ENCODE assay signal across 8 cellular contexts in genomic region chr16:2026461-2027023, GRCh38. TPM values are rescaled to one million over a fixed set of nuclear protein-coding genes. Genes with fewer than 3 reads are reported as not detected.
A peak's percentile ranks its signal among the peaks of the same experiment; 100 is the strongest.
DNase-seq lines count a peak whose midpoint lies in the region; ATAC-seq and TF ChIP-seq lines count a peak whose summit lies in the region.

Gene NHERF2 (plus strand): TSS chr16:2026902. CDS start chr16:2027006, 104 bp downstream.

- TF ChIP-seq EP300 in upper lobe of left lung (IDR thresholded peaks at IDR 0.05), result no peak

- H3K36me3 ChIP-seq in RWPE2 (ENCODE audit: low read depth), result no peaks in the 10 kb centered on the region
- H3K36me3 ChIP-seq in upper lobe of left lung, result peaks cover 0 to 11% (median 0%) of the 10 kb centered on the region in 4 donors

- peak within 1 kb of the TSS; percentile 77 for H3K4me3 Mint-ChIP-seq in memory B cell

- H3K36me3 Mint-ChIP-seq in memory B cell, result no peaks in the 10 kb centered on the region

- no peak within 1 kb of the TSS for H3K27ac Mint-ChIP-seq in memory B cell

- DNase-seq in NCI-H1417 (lab: John Stamatoyannopoulos, UW) (peak in 2 of 3 experiments; percentile 35 to 46), NCI-H1417 treated with DMSO at 0.1 percent for 48 hours (lab: John Stamatoyannopoulos, UW) (no peak), RWPE2 (ENCODE audit: low spot score) (no peak), memory B cell (ENCODE audit: low spot score in 2 of 2) (no peak), upper lobe of left lung (peak; percentile 60 to 90), Kasumi-1 (lab: John Stamatoyannopoulos, UW) (no peak)
- peak; percentile 31 for DNase-seq in effector CD4-positive, alpha-beta T cell

- H3K27me3 Mint-ChIP-seq in memory B cell, result peaks cover 17% of the 10 kb centered on the region

- H3K4me1 Mint-ChIP-seq in memory B cell, result peaks cover 17% of the 10 kb centered on the region

- H3K27ac ChIP-seq in RWPE2 (ENCODE audit: poor library complexity, severe bottlenecking), result peak within 1 kb of the TSS; percentile 30
- H3K27ac ChIP-seq in upper lobe of left lung, result peak within 1 kb of the TSS; percentile 71 to 95 (median 86)

- H3K27me3 ChIP-seq in RWPE2 (ENCODE audit: insufficient read depth, poor library complexity, severe bottlenecking) (no peaks in the 10 kb centered on the region), upper lobe of left lung (peaks cover 0 to 3% (median 1%) of the 10 kb centered on the region in 4 donors)

- no peak for TF ChIP-seq POLR2A in upper lobe of left lung (IDR thresholded peaks at IDR 0.05)

- H3K9me3 Mint-ChIP-seq in memory B cell, result no peaks in the 10 kb centered on the region

- H3K9me3 ChIP-seq in RWPE2 (ENCODE audit: severe bottlenecking) (no peaks in the 10 kb centered on the region), upper lobe of left lung (no peaks in the 10 kb centered on the region)

- H3K4me3 ChIP-seq in RWPE2 (ENCODE audit: severe bottlenecking) (peak within 1 kb of the TSS; percentile 62), upper lobe of left lung (peak within 1 kb of the TSS; percentile 82 to 97 (median 88))

- ATAC-seq in RWPE2 (ENCODE audit: low read depth) (no peak), memory B cell (ENCODE audit: low read depth) (no peak), upper lobe of left lung (ENCODE audit: low FRiP score in 2 of 2) (peak in 1 of 2 donors; percentile 34), GM18868 (IDR thresholded peaks at IDR 0.05; ENCODE audit: unreplicated experiment) (no peak)

- peaks cover 4% of the 10 kb centered on the region for H3K4me1 ChIP-seq in RWPE2 (ENCODE audit: insufficient read depth, poor library complexity, severe bottlenecking)
- peaks cover 49 to 70% (median 60%) of the 10 kb centered on the region in 4 donors for H3K4me1 ChIP-seq in upper lobe of left lung

- 24 to 51% methylated on average over 6 to 11 of the region's 59 CpGs for WGBS in upper lobe of left lung, 2 donors

- no peak for TF ChIP-seq CTCF in RWPE2 (IDR thresholded peaks at IDR 0.05; ENCODE audit: poor library complexity, severe bottlenecking)
- TF ChIP-seq CTCF in upper lobe of left lung (IDR thresholded peaks at IDR 0.05), result no peak

RNA-seq across cellular contexts. Expression of gene NHERF2, which starts in this region (rescaled TPM):
- total RNA-seq in upper lobe of left lung, result 100 to 1,000 TPM; 131 to 604 (median 283) TPM

Comparison
In these comparisons a context has a peak if more than half of its experiments do, and no peak if none do; other contexts are left out.
1. DNase-seq: peak in NCI-H1417 (2 of 3), effector CD4-positive, alpha-beta T cell (single experiment) and upper lobe of left lung (2 of 2); none in NCI-H1417 treated with DMSO at 0.1 percent for 48 hours (single experiment), RWPE2 (single experiment), memory B cell (0 of 2) and Kasumi-1 (0 of 2).